ENCODE assay signal across 19 cellular contexts in the genomic region with DNA sequence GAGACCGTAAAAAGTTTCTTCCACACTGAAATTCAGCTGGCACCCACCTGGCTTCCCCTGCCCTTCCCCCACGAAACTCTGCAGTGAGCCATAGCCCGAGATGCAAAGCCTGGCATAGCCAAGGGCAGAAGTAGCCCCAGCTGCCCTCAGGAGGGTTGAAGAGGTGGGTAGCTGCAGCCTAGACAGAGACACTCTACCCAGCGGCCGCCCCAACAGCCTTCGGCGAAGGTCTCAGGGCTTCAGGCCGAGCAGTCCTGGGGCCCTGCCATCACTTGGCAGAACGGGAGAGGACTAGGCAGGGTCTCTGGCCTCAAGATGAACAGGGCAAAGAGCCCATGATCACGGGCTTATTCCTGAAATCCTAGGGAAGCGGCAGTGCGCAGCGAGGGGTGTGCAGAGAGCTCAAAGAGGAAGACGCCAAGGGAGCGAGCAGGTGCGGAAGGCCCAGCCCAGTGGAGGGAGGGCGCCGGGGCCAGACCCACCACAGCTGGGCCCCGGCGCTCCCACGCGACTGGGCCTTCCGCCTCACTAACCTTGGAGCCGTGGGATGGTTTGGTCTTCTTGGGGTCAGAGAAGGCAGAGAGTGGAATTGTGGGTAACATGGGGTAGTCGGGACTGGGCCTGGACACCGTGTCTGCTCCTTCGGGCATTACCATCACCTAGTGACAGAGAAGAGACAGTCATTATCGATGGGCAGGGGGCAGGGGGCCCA.
"Had no signal": no experiment of that assay in that cellular context is flagged by ENCODE, and none has a peak within 500 bp of the region (broad histone marks: within the 10 kb centered on the region; RNA-seq: fewer than 3 reads in every experiment).

No MANE protein-coding gene starts in this region.

- H3K9me3 ChIP-seq: sigmoid colon, upper lobe of left lung had no signal

- H3K27me3 Mint-ChIP-seq: activated CD8-positive, alpha-beta memory T cell treated with anti-CD3 and anti-CD28 coated beads, Interleukin-2, amount 10 ng/mL, durations not matched to agents 7 days and 5 days; activated naive CD8-positive, alpha-beta T cell; activated T-cell treated with anti-CD3 and anti-CD28 coated beads, Interleukin-2, amount 50 U/mL, for 24 hours; stimulated activated naive CD8-positive, alpha-beta T cell treated with anti-CD3 and anti-CD28 coated beads, Interleukin-15, Interleukin-2, amounts not matched to agents 100 ng/mL and 50 ng/mL, for 24 hours had no signal

- H3K27me3 ChIP-seq: hepatocyte, sigmoid colon, upper lobe of left lung had no signal

- H3K9me3 Mint-ChIP-seq: activated T-cell treated with anti-CD3 and anti-CD28 coated beads, Interleukin-2, amount 50 U/mL, for 24 hours; natural killer cell; stimulated activated naive CD8-positive, alpha-beta T cell treated with anti-CD3 and anti-CD28 coated beads, Interleukin-15, Interleukin-2, amounts not matched to agents 100 ng/mL and 50 ng/mL, for 24 hours had no signal

- H3K4me3 Mint-ChIP-seq: activated CD8-positive, alpha-beta memory T cell treated with anti-CD3 and anti-CD28 coated beads, Interleukin-2, amount 10 ng/mL, durations not matched to agents 7 days and 5 days; activated naive CD8-positive, alpha-beta T cell; activated T-cell treated with anti-CD3 and anti-CD28 coated beads, Interleukin-2, amount 50 U/mL, for 24 hours; natural killer cell; stimulated activated naive CD8-positive, alpha-beta T cell treated with anti-CD3 and anti-CD28 coated beads, Interleukin-15, Interleukin-2, amounts not matched to agents 100 ng/mL and 50 ng/mL, for 24 hours had no signal

- H3K27ac Mint-ChIP-seq: activated CD8-positive, alpha-beta memory T cell treated with anti-CD3 and anti-CD28 coated beads, Interleukin-2, amount 10 ng/mL, durations not matched to agents 7 days and 5 days; activated naive CD8-positive, alpha-beta T cell; stimulated activated naive CD8-positive, alpha-beta T cell treated with anti-CD3 and anti-CD28 coated beads, Interleukin-15, Interleukin-2, amounts not matched to agents 100 ng/mL and 50 ng/mL, for 24 hours had no signal

- H3K27ac ChIP-seq: coronary artery, epithelial cell of prostate, hepatocyte, sigmoid colon, upper lobe of left lung had no signal

- ATAC-seq: activated CD8-positive, alpha-beta memory T cell treated with anti-CD3 and anti-CD28 coated beads, Interleukin-2, amount 10 ng/mL, durations not matched to agents 7 days and 5 days; natural killer cell had no signal

- H3K4me3 ChIP-seq: coronary artery, hepatocyte, lung, sigmoid colon, upper lobe of left lung had no signal

- H3K36me3 Mint-ChIP-seq: activated CD8-positive, alpha-beta memory T cell treated with anti-CD3 and anti-CD28 coated beads, Interleukin-2, amount 10 ng/mL, durations not matched to agents 7 days and 5 days; activated naive CD8-positive, alpha-beta T cell; natural killer cell had no signal

- DNase-seq: activated CD4-positive, alpha-beta T cell treated with anti-CD3 and anti-CD28 coated beads, Interleukin-2, amount 50 U/mL, for 1 hour; activated CD4-positive, CD25-positive, alpha-beta regulatory T cell; activated CD8-positive, alpha-beta memory T cell treated with anti-CD3 and anti-CD28 coated beads, Interleukin-2, amount 10 ng/mL, durations not matched to agents 7 days and 5 days; activated effector memory CD4-positive, alpha-beta T cell treated with Interleukin-2 at 50 U/mL for 16 hours; activated T-cell treated with anti-CD3 and anti-CD28 coated beads, Interleukin-2, amount 50 U/mL, for 24 hours; amygdala; effector CD8-positive, alpha-beta T cell; natural killer cell; sigmoid colon; stimulated activated CD4-positive, alpha-beta T cell treated with anti-CD3 and anti-CD28 coated beads, Interleukin-12 subunit alpha, Interleukin-12 subunit beta, amount 100 ng/mL, for 4 hours; stimulated activated CD4-positive, alpha-beta T cell treated with anti-CD3 and anti-CD28 coated beads, Interleukin-2, amount 100 ng/mL, for 48 hours; T-helper 2 cell; upper lobe of left lung had no signal
